In genomic region chr17:8628609-8629169, GRCh38 we compare ENCODE assay signal across 9 cellular contexts. TPM values are rescaled to one million over a fixed set of nuclear protein-coding genes. Genes with fewer than 3 reads are reported as not detected.
DNase-seq lines count a peak whose midpoint lies in the region; ATAC-seq and TF ChIP-seq lines count a peak whose summit lies in the region.
"Had no signal": no experiment of that assay in that cellular context is flagged by ENCODE, and none has a peak within 500 bp of the region (broad histone marks: within the 10 kb centered on the region; RNA-seq: fewer than 3 reads in every experiment).

No MANE protein-coding gene starts in this region.

- intact Hi-C loops in MCF 10A (cut with micrococcal nuclease) = no loop called here

- POLR2A ChIA-PET in MCF 10A (lab: Yijun Ruan, JAX) = interaction anchor here (0.6 to 2.1 kb wide), 8 partner anchors 9 to 511 kb away, joined by 3 to 9 read pairs (median 3); no protein-coding TSS in a partner anchor

- H3K4me1 ChIP-seq in CD4-positive, CD25-positive, alpha-beta regulatory T cell (ENCODE audit: control insufficient read depth, insufficient read depth, low read length, poor library complexity, severe bottlenecking) = peaks cover 23% of the 10 kb centered on the region

- no peaks in the 10 kb centered on the region for H3K36me3 ChIP-seq in CD4-positive, CD25-positive, alpha-beta regulatory T cell (ENCODE audit: control insufficient read depth, insufficient read depth, low read length)

- no peak for DNase-seq in CD4-positive, CD25-positive, alpha-beta regulatory T cell
- DNase-seq in HUDEP-2 (lab: John Stamatoyannopoulos, UW; ENCODE audit: unreplicated experiment in 76 of 76) (peak in 69 of 76 experiments; percentile 5 to 83 (median 49)), MCF 10A (ENCODE audit: unreplicated experiment) (no peak), naive B cell (no peak), left lobe of liver (ENCODE audit: low spot score) (no peak), DMS153 (lab: John Stamatoyannopoulos, UW) (no peak)
- DNase-seq in stimulated activated CD4-positive, alpha-beta T cell treated with anti-CD3 and anti-CD28 coated beads, Interleukin-4, amount 100 ng/mL, for 4 hours = no peak
- DNase-seq: activated CD4-positive, alpha-beta T cell treated with anti-CD3 and anti-CD28 coated beads, Interleukin-2, amount 50 U/mL, for 1 hour had no signal

- no peak overlapping the region for H3K4me3 ChIP-seq in CD4-positive, CD25-positive, alpha-beta regulatory T cell (ENCODE audit: low read depth, low read length)

- ATAC-seq in CD4-positive, CD25-positive, alpha-beta regulatory T cell (ENCODE audit: low read depth in 2 of 2) = no peak
- ATAC-seq in naive B cell (ENCODE audit: low read depth in 2 of 2) = no peak
- ATAC-seq in GM19023 (IDR thresholded peaks at IDR 0.05; ENCODE audit: unreplicated experiment) = no peak
- no peak for ATAC-seq in left lobe of liver

- H3K27me3 Mint-ChIP-seq in CD4-positive, CD25-positive, alpha-beta regulatory T cell = peaks cover 68% of the 10 kb centered on the region
- no peaks in the 10 kb centered on the region for H3K27me3 Mint-ChIP-seq in MCF 10A (ENCODE audit: insufficient read depth, unreplicated experiment)
- peaks cover 43 to 60% (median 57%) of the 10 kb centered on the region in 3 donors for H3K27me3 Mint-ChIP-seq in naive B cell

- CTCF ChIA-PET in MCF 10A (lab: Yijun Ruan, JAX) = interaction anchor here (1.2 kb wide), 1 partner anchor 18 kb away, joined by 4 read pairs; no protein-coding TSS in a partner anchor

- no peak overlapping the region for H3K27ac ChIP-seq in CD4-positive, CD25-positive, alpha-beta regulatory T cell (ENCODE audit: insufficient read depth, low read length, poor library complexity, severe bottlenecking)

- H3K9me3 ChIP-seq in CD4-positive, CD25-positive, alpha-beta regulatory T cell (ENCODE audit: control insufficient read depth in 2 of 2, low read length in 2 of 2) = no peaks in the 10 kb centered on the region

- TSS peak; percentile 40 for BruUV-seq in MCF 10A (replicated peaks; lab: Mats Ljungman, UMichigan)

- peaks cover 36% of the 10 kb centered on the region for H3K27me3 ChIP-seq in CD4-positive, CD25-positive, alpha-beta regulatory T cell (ENCODE audit: control insufficient read depth, insufficient read depth, low read length)

- no peak for TF ChIP-seq CTCF in MCF 10A (IDR thresholded peaks at IDR 0.05; ENCODE audit: unreplicated experiment)

- peak overlapping the region; percentile 17 to 85 (median 29) for H3K4me3 Mint-ChIP-seq in CD4-positive, CD25-positive, alpha-beta regulatory T cell
- H3K4me3 Mint-ChIP-seq in MCF 10A (ENCODE audit: unreplicated experiment) (peak overlapping the region; percentile 97), naive B cell (peak overlapping the region; percentile 3 to 97 (median 81))

- peaks cover 4 to 22% (median 10%) of the 10 kb centered on the region in 4 donors for H3K4me1 Mint-ChIP-seq in CD4-positive, CD25-positive, alpha-beta regulatory T cell
- peaks cover 16% of the 10 kb centered on the region for H3K4me1 Mint-ChIP-seq in MCF 10A (ENCODE audit: insufficient read depth, unreplicated experiment)
- H3K4me1 Mint-ChIP-seq in naive B cell = peaks cover 12 to 18% (median 16%) of the 10 kb centered on the region in 3 donors

- peak overlapping the region in 1 of 3 donors; percentile 18 for H3K27ac Mint-ChIP-seq in CD4-positive, CD25-positive, alpha-beta regulatory T cell
- H3K27ac Mint-ChIP-seq in MCF 10A (ENCODE audit: low read depth, unreplicated experiment) = peak overlapping the region; percentile 92
- peak overlapping the region in 1 of 6 donors; percentile 22 for H3K27ac Mint-ChIP-seq in naive B cell

- H3K9me3 Mint-ChIP-seq in CD4-positive, CD25-positive, alpha-beta regulatory T cell = peaks cover 0 to 4% (median 0%) of the 10 kb centered on the region in 7 donors
- no peaks in the 10 kb centered on the region for H3K9me3 Mint-ChIP-seq in MCF 10A (ENCODE audit: unreplicated experiment)
- H3K9me3 Mint-ChIP-seq in naive B cell = peaks cover 0 to 1% (median 0%) of the 10 kb centered on the region in 7 donors

- H3K36me3 Mint-ChIP-seq in CD4-positive, CD25-positive, alpha-beta regulatory T cell = no peaks in the 10 kb centered on the region
- no peaks in the 10 kb centered on the region for H3K36me3 Mint-ChIP-seq in MCF 10A (ENCODE audit: insufficient read depth, unreplicated experiment)
- H3K36me3 Mint-ChIP-seq in naive B cell = peaks cover 0 to 6% of the 10 kb centered on the region in 2 donors

RNA-seq across cellular contexts. Expression of gene MYH10, which starts 1.8 kb away (rescaled TPM):
- 4.0 TPM for total RNA-seq in CD4-positive, CD25-positive, alpha-beta regulatory T cell
- polyA plus RNA-seq in CD4-positive, CD25-positive, alpha-beta regulatory T cell = 1 to 10 TPM in 3 of 4 donors, under 1 TPM in 1; 0.67 to 1.2 (median 1.1) TPM
- 43.0 and 43.4 TPM in 2 replicates for total RNA-seq in MCF 10A (2022)
- polyA plus RNA-seq in naive B cell (ENCODE audit: low read depth in 6 of 6) = 1 to 10 TPM in 3 of 6 donors, under 1 TPM in 2, not detected in 1; 0.35 to 5.0 (median 1.9) TPM
- total RNA-seq in left lobe of liver = 22.8 TPM

Comparison
In these comparisons a context has a peak if more than half of its experiments do, and no peak if none do; other contexts are left out.
1. DNase-seq: peak in HUDEP-2 (69 of 76); none in CD4-positive, CD25-positive, alpha-beta regulatory T cell (0 of 3), MCF 10A (single experiment), naive B cell (single experiment), left lobe of liver (single experiment), DMS153 (single experiment) and stimulated activated CD4-positive, alpha-beta T cell treated with anti-CD3 and anti-CD28 coated beads, Interleukin-4, amount 100 ng/mL, for 4 hours (0 of 2).
2. H3K4me3 Mint-ChIP-seq: peak in every context shown above with its lines; median percentile 97 in MCF 10A; 81 in naive B cell; 29 in CD4-positive, CD25-positive, alpha-beta regulatory T cell.